ENCODE assay signal across 8 cellular contexts in the genomic region with DNA sequence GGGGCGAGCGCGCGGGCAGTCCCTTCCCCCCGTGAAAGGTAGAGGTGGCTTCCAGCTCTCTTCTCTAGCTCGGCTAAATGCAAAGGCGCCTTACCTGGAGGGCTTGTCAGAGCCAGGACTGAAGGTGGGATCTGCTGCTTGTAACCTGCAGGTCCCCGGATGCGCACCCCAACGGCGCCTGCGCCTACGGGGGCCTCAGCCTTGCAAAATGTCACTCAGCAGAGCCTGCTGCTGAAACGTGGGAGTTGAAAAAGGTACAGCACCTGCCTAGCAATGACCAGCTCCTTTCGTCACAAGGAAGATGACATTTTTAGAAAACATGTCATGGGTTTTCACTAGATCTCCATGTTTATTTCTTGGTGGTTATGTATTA. TPM values are rescaled to one million over a fixed set of nuclear protein-coding genes. Genes with fewer than 3 reads are reported as not detected.
DNase-seq lines count a peak whose midpoint lies in the region; ATAC-seq and TF ChIP-seq lines count a peak whose summit lies in the region.

No MANE protein-coding gene starts in this region.

- H3K9me3 Mint-ChIP-seq in nephron, result no peaks in the 10 kb centered on the region

- TF ChIP-seq EP300 in stomach (IDR thresholded peaks at IDR 0.05), result no peak

- POLR2A ChIA-PET in AG04449 (lab: Yijun Ruan, JAX), result interaction anchor here (1.0 to 1.4 kb wide), 5 partner anchors 14 to 95 kb away, joined by 3 to 6 read pairs (median 4); partner anchors contain the start of genes LARP1B and PLK4

- H3K36me3 ChIP-seq in stomach, result no peaks in the 10 kb centered on the region

- no peak for DNase-seq in AG04449 (ENCODE audit: low read depth, low spot score)
- DNase-seq in NCI-H460 (ENCODE audit: extremely low read depth, low read depth), result peak; percentile 8
- peak; percentile 55 for DNase-seq in activated T-cell treated with anti-CD3 and anti-CD28 coated beads for 1 hour (ENCODE audit: low read depth)
- DNase-seq in epithelial cell of proximal tubule (ENCODE audit: low read depth), result peak; percentile 15
- DNase-seq in stomach, result peak; percentile 59

- TF ChIP-seq CTCF in AG04449 (IDR thresholded peaks at IDR 0.05; ENCODE audit: insufficient read depth, low read length, missing control alignments), result no peak
- no peak for TF ChIP-seq CTCF in epithelial cell of proximal tubule (conservative IDR thresholded peaks at IDR 0.05; ENCODE audit: low read depth, low read length)
- TF ChIP-seq CTCF in nephron (IDR thresholded peaks at IDR 0.05; ENCODE audit: unreplicated experiment in 3 of 3), result no peak
- no peak for TF ChIP-seq CTCF in stomach (IDR thresholded peaks at IDR 0.05)

- intact Hi-C loops in stomach (cut with DNase I; ENCODE audit: low total_unique reads), result loop anchor here (10.0 kb wide), 1 partner anchor 99 kb away; the partner anchor contains the start of gene LARP1B

- TF ChIP-seq POLR2A in stomach (IDR thresholded peaks at IDR 0.05), result no peak

- ATAC-seq in GM18861 (IDR thresholded peaks at IDR 0.05; ENCODE audit: unreplicated experiment) (peak; percentile 24), HG03103 (IDR thresholded peaks at IDR 0.05; ENCODE audit: low read depth, unreplicated experiment) (peak; percentile 26)

- CTCF ChIA-PET in AG04449 (lab: Yijun Ruan, JAX), result interaction anchor here (0.7 to 0.8 kb wide), 3 partner anchors 12 to 90 kb away, joined by 3 to 4 read pairs (median 3); no protein-coding TSS in a partner anchor

- 0 to 2% (median 1%) methylated on average over 4 to 15 of the region's 15 CpGs for WGBS in stomach, 5 donors

- peak overlapping the region; percentile 90 to 98 (median 97) for H3K4me3 Mint-ChIP-seq in nephron

- H3K4me1 Mint-ChIP-seq in nephron, result peaks cover 12% of the 10 kb centered on the region

- H3K27ac Mint-ChIP-seq in nephron, result peak overlapping the region; percentile 93 to 96 (median 96)

- H3K9me3 ChIP-seq in stomach, result no peaks in the 10 kb centered on the region

- H3K36me3 Mint-ChIP-seq in nephron (ENCODE audit: low read depth), result peaks cover 12% of the 10 kb centered on the region

- H3K4me1 ChIP-seq in stomach, result peaks cover 0 to 66% (median 40%) of the 10 kb centered on the region in 4 donors

- H3K4me3 ChIP-seq in AG04449 (ENCODE audit: low read depth, low read length) (peak overlapping the region; percentile 98), epithelial cell of proximal tubule (ENCODE audit: low read depth, low read length) (peak overlapping the region; percentile 95), stomach (peak overlapping the region; percentile 60 to 99 (median 90))

- H3K27ac ChIP-seq in stomach, result peak overlapping the region; percentile 88 to 98 (median 94)

- no peaks in the 10 kb centered on the region for H3K27me3 ChIP-seq in stomach

- no peaks in the 10 kb centered on the region for H3K27me3 Mint-ChIP-seq in nephron (ENCODE audit: low read depth)

RNA-seq across cellular contexts. Expression of gene ABHD18, which starts 0.6 kb away (rescaled TPM):
- 6.8 and 9.6 TPM in 2 replicates for total RNA-seq in NCI-H460 (2014; rRNA removed; shearing (Covaris generic))
- 9.7 and 10.7 TPM in 2 replicates for polyA plus RNA-seq in NCI-H460 (2014; cell fraction: nucleus; rRNA removed)
- total RNA-seq in epithelial cell of proximal tubule (3.6 and 6.8 TPM in 2 replicates), stomach (10 to 100 TPM in 4 of 5 donors, 1 to 10 TPM in 1; 9.6 to 27.2 (median 13.4) TPM)
- polyA plus RNA-seq in stomach, result 1 to 10 TPM; 3.1 to 5.7 (median 3.4) TPM

RNA-seq across cellular contexts. Expression of gene MFSD8, which starts 0.8 kb away (rescaled TPM):
- total RNA-seq in NCI-H460 (2014; rRNA removed; shearing (Covaris generic)), result 11.5 and 16.5 TPM in 2 replicates
- polyA plus RNA-seq in NCI-H460 (2014; cell fraction: nucleus; rRNA removed), result 35.6 and 74.1 TPM in 2 replicates
- 10.3 and 12.2 TPM in 2 replicates for total RNA-seq in epithelial cell of proximal tubule
- total RNA-seq in stomach, result 10 to 100 TPM in 3 of 5 donors, 1 to 10 TPM in 2; 1.8 to 65.9 (median 21.0) TPM
- 10 to 100 TPM in 1 of 3 donors, 1 to 10 TPM in 2; 4.0 to 15.8 (median 4.0) TPM for polyA plus RNA-seq in stomach
